1 cellular context compared by ENCODE assay signal in the genomic region with DNA sequence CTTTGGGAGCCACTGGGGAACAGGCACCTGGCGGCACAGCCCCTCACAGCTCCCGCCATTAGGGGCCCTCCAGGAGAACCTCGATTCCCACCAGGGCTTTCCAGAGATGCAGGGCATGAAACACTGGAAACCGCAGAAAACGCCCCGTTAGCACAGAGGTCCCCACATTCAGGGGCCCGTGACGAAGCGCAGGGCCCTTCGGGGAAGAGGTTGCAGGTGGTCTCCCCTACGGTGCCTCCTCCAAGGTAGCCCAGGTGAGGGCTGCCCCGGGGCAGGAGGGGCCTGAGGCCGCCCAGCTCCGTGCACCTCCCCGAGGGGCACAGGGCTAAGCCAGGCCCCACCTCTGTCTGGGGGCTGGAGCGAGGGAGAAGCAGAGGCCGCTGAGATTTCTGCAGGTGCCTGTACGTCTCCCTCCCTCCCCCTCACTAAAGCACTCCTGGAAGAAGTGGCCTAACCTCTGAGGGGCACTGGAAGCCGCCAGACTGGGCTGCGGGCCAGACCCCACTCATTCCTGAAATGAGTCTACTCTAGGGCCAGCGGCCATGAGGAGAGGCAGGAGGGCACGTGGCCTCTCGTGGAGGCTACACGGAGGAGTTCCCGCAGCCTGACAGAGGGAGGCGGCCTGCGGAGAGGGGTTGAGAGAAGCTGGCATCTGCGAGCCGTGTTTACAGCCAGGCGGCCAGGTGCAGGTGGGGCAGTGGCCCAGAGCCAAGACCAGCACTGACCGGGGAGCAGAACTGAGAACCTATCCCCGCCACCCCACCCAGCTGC.
TF ChIP-seq lines count a peak whose summit lies in the region.

No MANE protein-coding gene starts in this region.

TF ChIP-seq in SK-N-SH treated with all-trans-retinoic acid at 6 μM for 48 hours, 23 proteins besides CTCF, POLR2A, EP300 and RAD21 (continued from another document):
- TF ChIP-seq OSR1 (CRISPR knock-in tag; IDR thresholded peaks at IDR 0.05), result no peak
- no peak for TF ChIP-seq ZC3H10 (CRISPR knock-in tag; IDR thresholded peaks at IDR 0.05)
- no peak for TF ChIP-seq ZFP3 (CRISPR knock-in tag; IDR thresholded peaks at IDR 0.05)
- TF ChIP-seq RARB (CRISPR knock-in tag; IDR thresholded peaks at IDR 0.05), result no peak
- TF ChIP-seq ZNF70 (CRISPR knock-in tag; IDR thresholded peaks at IDR 0.05), result no peak
- TF ChIP-seq SNAI2 (CRISPR knock-in tag; IDR thresholded peaks at IDR 0.05), result no peak
- no peak for TF ChIP-seq ZNF565 (CRISPR knock-in tag; conservative IDR thresholded peaks at IDR 0.05; ENCODE audit: low read depth)
- TF ChIP-seq, protein P1, sequence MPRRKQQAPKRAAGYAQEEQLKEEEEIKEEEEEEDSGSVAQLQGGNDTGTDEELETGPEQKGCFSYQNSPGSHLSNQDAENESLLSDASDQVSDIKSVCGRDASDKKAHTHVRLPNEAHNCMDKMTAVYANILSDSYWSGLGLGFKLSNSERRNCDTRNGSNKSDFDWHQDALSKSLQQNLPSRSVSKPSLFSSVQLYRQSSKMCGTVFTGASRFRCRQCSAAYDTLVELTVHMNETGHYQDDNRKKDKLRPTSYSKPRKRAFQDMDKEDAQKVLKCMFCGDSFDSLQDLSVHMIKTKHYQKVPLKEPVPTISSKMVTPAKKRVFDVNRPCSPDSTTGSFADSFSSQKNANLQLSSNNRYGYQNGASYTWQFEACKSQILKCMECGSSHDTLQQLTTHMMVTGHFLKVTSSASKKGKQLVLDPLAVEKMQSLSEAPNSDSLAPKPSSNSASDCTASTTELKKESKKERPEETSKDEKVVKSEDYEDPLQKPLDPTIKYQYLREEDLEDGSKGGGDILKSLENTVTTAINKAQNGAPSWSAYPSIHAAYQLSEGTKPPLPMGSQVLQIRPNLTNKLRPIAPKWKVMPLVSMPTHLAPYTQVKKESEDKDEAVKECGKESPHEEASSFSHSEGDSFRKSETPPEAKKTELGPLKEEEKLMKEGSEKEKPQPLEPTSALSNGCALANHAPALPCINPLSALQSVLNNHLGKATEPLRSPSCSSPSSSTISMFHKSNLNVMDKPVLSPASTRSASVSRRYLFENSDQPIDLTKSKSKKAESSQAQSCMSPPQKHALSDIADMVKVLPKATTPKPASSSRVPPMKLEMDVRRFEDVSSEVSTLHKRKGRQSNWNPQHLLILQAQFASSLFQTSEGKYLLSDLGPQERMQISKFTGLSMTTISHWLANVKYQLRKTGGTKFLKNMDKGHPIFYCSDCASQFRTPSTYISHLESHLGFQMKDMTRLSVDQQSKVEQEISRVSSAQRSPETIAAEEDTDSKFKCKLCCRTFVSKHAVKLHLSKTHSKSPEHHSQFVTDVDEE (CRISPR knock-in tag; IDR thresholded peaks at IDR 0.05), result no peak
- no peak for TF ChIP-seq TCF4 (CRISPR knock-in tag; IDR thresholded peaks at IDR 0.05; ENCODE audit: borderline replicate concordance)
